Comparison of ENCODE assay signal across 1 cellular context in the genomic region with DNA sequence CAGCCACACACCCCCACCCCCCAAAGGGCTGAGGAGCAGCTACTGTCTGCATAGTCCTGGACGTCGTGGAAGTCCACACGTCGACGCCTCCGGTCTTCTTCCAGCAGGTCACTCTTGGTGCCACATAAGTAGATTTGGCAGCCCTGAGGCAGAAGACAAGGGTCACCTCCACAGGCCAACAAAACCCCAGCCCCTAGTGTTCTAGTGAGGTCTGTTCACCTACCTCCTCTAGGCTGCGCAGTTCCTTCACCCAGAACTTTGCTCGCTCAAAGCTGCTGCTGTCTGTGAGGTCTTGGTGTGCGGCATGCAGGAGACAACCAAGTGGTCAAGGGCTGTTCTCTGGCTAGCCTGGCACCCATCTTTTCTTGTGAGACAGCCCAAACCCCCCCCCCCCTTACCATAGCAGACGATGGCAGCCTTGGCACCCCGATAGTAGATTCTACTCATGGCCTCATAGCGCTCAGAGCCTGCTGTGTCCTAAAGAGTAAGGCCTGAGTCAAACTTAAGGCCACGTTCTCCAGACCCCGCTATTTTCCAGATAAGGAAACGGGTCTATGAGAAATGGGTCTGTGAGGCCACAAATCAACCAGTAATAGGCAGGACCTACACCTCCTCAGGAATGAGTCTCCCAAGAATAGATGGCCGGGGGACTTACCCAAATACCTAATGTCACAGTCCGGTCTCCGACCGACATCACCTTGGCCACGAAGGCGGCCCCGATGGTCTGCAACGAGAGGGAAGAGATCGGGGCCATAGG.
TF ChIP-seq lines count a peak whose summit lies in the region.

No MANE protein-coding gene starts in this region.

TF ChIP-seq in liver, 16 proteins besides CTCF, POLR2A, EP300 and RAD21 (continued from another document):
- TF ChIP-seq, protein P1, sequence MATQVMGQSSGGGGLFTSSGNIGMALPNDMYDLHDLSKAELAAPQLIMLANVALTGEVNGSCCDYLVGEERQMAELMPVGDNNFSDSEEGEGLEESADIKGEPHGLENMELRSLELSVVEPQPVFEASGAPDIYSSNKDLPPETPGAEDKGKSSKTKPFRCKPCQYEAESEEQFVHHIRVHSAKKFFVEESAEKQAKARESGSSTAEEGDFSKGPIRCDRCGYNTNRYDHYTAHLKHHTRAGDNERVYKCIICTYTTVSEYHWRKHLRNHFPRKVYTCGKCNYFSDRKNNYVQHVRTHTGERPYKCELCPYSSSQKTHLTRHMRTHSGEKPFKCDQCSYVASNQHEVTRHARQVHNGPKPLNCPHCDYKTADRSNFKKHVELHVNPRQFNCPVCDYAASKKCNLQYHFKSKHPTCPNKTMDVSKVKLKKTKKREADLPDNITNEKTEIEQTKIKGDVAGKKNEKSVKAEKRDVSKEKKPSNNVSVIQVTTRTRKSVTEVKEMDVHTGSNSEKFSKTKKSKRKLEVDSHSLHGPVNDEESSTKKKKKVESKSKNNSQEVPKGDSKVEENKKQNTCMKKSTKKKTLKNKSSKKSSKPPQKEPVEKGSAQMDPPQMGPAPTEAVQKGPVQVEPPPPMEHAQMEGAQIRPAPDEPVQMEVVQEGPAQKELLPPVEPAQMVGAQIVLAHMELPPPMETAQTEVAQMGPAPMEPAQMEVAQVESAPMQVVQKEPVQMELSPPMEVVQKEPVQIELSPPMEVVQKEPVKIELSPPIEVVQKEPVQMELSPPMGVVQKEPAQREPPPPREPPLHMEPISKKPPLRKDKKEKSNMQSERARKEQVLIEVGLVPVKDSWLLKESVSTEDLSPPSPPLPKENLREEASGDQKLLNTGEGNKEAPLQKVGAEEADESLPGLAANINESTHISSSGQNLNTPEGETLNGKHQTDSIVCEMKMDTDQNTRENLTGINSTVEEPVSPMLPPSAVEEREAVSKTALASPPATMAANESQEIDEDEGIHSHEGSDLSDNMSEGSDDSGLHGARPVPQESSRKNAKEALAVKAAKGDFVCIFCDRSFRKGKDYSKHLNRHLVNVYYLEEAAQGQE (IDR thresholded peaks at IDR 0.05), result no peak
- TF ChIP-seq SP1 (IDR thresholded peaks at IDR 0.05), result no peak
- TF ChIP-seq NR2F2 (IDR thresholded peaks at IDR 0.05), result no peak
- TF ChIP-seq YY1 (IDR thresholded peaks at IDR 0.05), result no peak
- no peak for TF ChIP-seq FOXA1 (IDR thresholded peaks at IDR 0.05)
- TF ChIP-seq, protein P2, sequence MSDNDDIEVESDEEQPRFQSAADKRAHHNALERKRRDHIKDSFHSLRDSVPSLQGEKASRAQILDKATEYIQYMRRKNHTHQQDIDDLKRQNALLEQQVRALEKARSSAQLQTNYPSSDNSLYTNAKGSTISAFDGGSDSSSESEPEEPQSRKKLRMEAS (IDR thresholded peaks at IDR 0.05), result no peak
